In genomic region chr12:49901986-49902385, GRCh38 we compare ENCODE assay signal across 20 cellular contexts. TPM values are rescaled to one million over a fixed set of nuclear protein-coding genes. Genes with fewer than 3 reads are reported as not detected.
"Had no signal": no experiment of that assay in that cellular context is flagged by ENCODE, and none has a peak within 500 bp of the region (broad histone marks: within the 10 kb centered on the region; RNA-seq: fewer than 3 reads in every experiment).

No MANE protein-coding gene starts in this region.

- H3K27ac Mint-ChIP-seq: activated CD4-positive, alpha-beta memory T cell treated with anti-CD3 and anti-CD28 coated beads, Interleukin-2, amount 10 ng/mL, durations not matched to agents 7 days and 5 days; activated CD8-positive, alpha-beta memory T cell treated with anti-CD3 and anti-CD28 coated beads, Interleukin-2, amount 10 ng/mL, durations not matched to agents 7 days and 5 days; activated naive CD8-positive, alpha-beta T cell treated with anti-CD3 and anti-CD28 coated beads for 36 hours; dendritic cell treated with granulocyte-macrophage colony-stimulating factor and Interleukin-4, amounts not matched to agents 40 ng/mL and 50 ng/mL, for 4 days; naive thymus-derived CD4-positive, alpha-beta T cell; progenitor cell of endocrine pancreas had no signal

- H3K27ac ChIP-seq: brain microvascular endothelial cell, esophagus squamous epithelium, heart right ventricle, neutrophil had no signal

- H3K4me3 Mint-ChIP-seq: activated CD4-positive, alpha-beta memory T cell treated with anti-CD3 and anti-CD28 coated beads, Interleukin-2, amount 10 ng/mL, durations not matched to agents 7 days and 5 days; activated CD8-positive, alpha-beta memory T cell treated with anti-CD3 and anti-CD28 coated beads, Interleukin-2, amount 10 ng/mL, durations not matched to agents 7 days and 5 days; activated naive CD8-positive, alpha-beta T cell treated with anti-CD3 and anti-CD28 coated beads for 36 hours; dendritic cell treated with granulocyte-macrophage colony-stimulating factor and Interleukin-4, amounts not matched to agents 40 ng/mL and 50 ng/mL, for 4 days had no signal

- ATAC-seq: activated CD8-positive, alpha-beta memory T cell treated with anti-CD3 and anti-CD28 coated beads, Interleukin-2, amount 10 ng/mL, durations not matched to agents 7 days and 5 days; naive thymus-derived CD4-positive, alpha-beta T cell; stimulated activated naive CD8-positive, alpha-beta T cell treated with anti-CD3 and anti-CD28 coated beads, Interleukin-15, Interleukin-2, amounts not matched to agents 100 U/mL and 50 U/mL, for 24 hours had no signal

- H3K4me3 ChIP-seq: esophagus squamous epithelium, heart right ventricle had no signal

- H3K36me3 Mint-ChIP-seq: activated CD8-positive, alpha-beta memory T cell treated with anti-CD3 and anti-CD28 coated beads, Interleukin-2, amount 10 ng/mL, durations not matched to agents 7 days and 5 days; activated naive CD8-positive, alpha-beta T cell treated with anti-CD3 and anti-CD28 coated beads for 36 hours; immature natural killer cell; naive thymus-derived CD4-positive, alpha-beta T cell had no signal

- H3K9me3 Mint-ChIP-seq: activated CD4-positive, alpha-beta memory T cell treated with anti-CD3 and anti-CD28 coated beads, Interleukin-2, amount 10 ng/mL, durations not matched to agents 7 days and 5 days; activated naive CD8-positive, alpha-beta T cell treated with anti-CD3 and anti-CD28 coated beads for 36 hours; dendritic cell treated with granulocyte-macrophage colony-stimulating factor and Interleukin-4, amounts not matched to agents 40 ng/mL and 50 ng/mL, for 4 days; immature natural killer cell; naive thymus-derived CD4-positive, alpha-beta T cell had no signal

- H3K9me3 ChIP-seq: esophagus squamous epithelium, heart right ventricle, neutrophil had no signal

- H3K36me3 ChIP-seq: brain microvascular endothelial cell, esophagus squamous epithelium, heart right ventricle, neutrophil had no signal

- DNase-seq: activated CD4-positive, alpha-beta memory T cell treated with anti-CD3 and anti-CD28 coated beads, Interleukin-2, amount 10 ng/mL, durations not matched to agents 7 days and 5 days; activated CD4-positive, alpha-beta T cell treated with anti-CD3 and anti-CD28 coated beads for 48 hours; activated CD4-positive, CD25-positive, alpha-beta regulatory T cell; activated CD8-positive, alpha-beta memory T cell treated with anti-CD3 and anti-CD28 coated beads, Interleukin-2, amount 10 ng/mL, durations not matched to agents 7 days and 5 days; activated naive CD8-positive, alpha-beta T cell treated with anti-CD3 and anti-CD28 coated beads for 36 hours; brain microvascular endothelial cell; effector memory CD4-positive, alpha-beta T cell; esophagus squamous epithelium; heart right ventricle; immature natural killer cell; naive thymus-derived CD4-positive, alpha-beta T cell; stimulated activated CD4-positive, alpha-beta T cell treated with anti-CD3 and anti-CD28 coated beads, Interleukin-2, amount 100 ng/mL, for 24 hours; stimulated activated naive CD8-positive, alpha-beta T cell treated with anti-CD3 and anti-CD28 coated beads, Interleukin-15, Interleukin-2, amounts not matched to agents 100 U/mL and 50 U/mL, for 24 hours; T-helper 1 cell; T1000; trophoblast cell had no signal

RNA-seq across cellular contexts. Expression of gene FAIM2, which starts 1.7 kb away (rescaled TPM):
- total RNA-seq: progenitor cell of endocrine pancreas had no signal
- polyA plus RNA-seq: naive thymus-derived CD4-positive, alpha-beta T cell had no signal

RNA-seq across cellular contexts. Expression of gene AQP2, which starts 48.6 kb away (rescaled TPM):
- total RNA-seq: activated CD4-positive, alpha-beta memory T cell treated with anti-CD3 and anti-CD28 coated beads, Interleukin-2, amount 10 ng/mL, durations not matched to agents 7 days and 5 days; activated CD8-positive, alpha-beta memory T cell treated with anti-CD3 and anti-CD28 coated beads, Interleukin-2, amount 10 ng/mL, durations not matched to agents 7 days and 5 days; activated naive CD8-positive, alpha-beta T cell treated with anti-CD3 and anti-CD28 coated beads for 36 hours; esophagus squamous epithelium; heart right ventricle; mucosa of gallbladder; naive thymus-derived CD4-positive, alpha-beta T cell had no signal
- polyA plus RNA-seq: immature natural killer cell; naive thymus-derived CD4-positive, alpha-beta T cell had no signal

RNA-seq across cellular contexts. Expression of gene AQP5, which starts 59.7 kb away (rescaled TPM):
- total RNA-seq: activated CD4-positive, alpha-beta memory T cell treated with anti-CD3 and anti-CD28 coated beads, Interleukin-2, amount 10 ng/mL, durations not matched to agents 7 days and 5 days; activated CD8-positive, alpha-beta memory T cell treated with anti-CD3 and anti-CD28 coated beads, Interleukin-2, amount 10 ng/mL, durations not matched to agents 7 days and 5 days; activated naive CD8-positive, alpha-beta T cell treated with anti-CD3 and anti-CD28 coated beads for 36 hours; naive thymus-derived CD4-positive, alpha-beta T cell had no signal
- polyA plus RNA-seq: immature natural killer cell; naive thymus-derived CD4-positive, alpha-beta T cell had no signal
